ENCODE assay signal across 15 cellular contexts in the genomic region with DNA sequence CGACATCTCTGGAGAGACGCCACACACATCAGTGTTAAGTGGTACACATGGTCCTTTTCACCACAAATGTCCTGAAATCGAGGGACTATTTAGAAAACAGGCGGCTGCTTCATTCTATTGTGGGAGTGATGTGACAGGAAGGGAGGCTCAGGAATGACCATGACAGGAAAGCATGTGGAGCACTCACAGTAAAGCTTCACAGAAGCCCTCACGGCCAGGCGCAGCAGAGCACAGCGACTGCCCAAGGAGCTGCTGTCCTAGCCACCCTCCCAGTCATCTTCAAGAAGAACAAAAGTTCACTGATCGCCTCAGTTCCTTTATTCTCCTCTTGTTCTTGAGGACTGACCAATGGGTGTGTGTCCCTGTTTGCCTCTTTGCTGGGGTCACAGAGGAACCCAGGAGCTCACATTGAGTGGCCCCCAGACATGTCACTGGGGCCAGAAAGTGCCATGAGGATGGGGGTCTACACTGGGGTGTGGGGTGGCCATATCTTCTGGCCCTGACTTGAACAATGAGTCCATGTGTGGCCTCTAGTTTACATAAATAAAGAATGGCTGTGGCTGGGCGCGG.
DNase-seq lines count a peak whose midpoint lies in the region; ATAC-seq, FAIRE-seq and TF ChIP-seq lines count a peak whose summit lies in the region.
"Had no signal": no experiment of that assay in that cellular context is flagged by ENCODE, and none has a peak within 500 bp of the region (broad histone marks: within the 10 kb centered on the region; RNA-seq: fewer than 3 reads in every experiment).

No MANE protein-coding gene starts in this region.

- H3K4me1 ChIP-seq in astrocyte (ENCODE audit: insufficient read depth, low read length) (peaks cover 49% of the 10 kb centered on the region), lower lobe of right lung (peaks cover 78% of the 10 kb centered on the region), upper lobe of left lung (peaks cover 56 to 68% (median 67%) of the 10 kb centered on the region in 4 donors)

- H3K4me3 ChIP-seq in astrocyte (ENCODE audit: insufficient read depth, low read depth, low read length): no peak overlapping the region
- no peak overlapping the region for H3K4me3 ChIP-seq in lower lobe of right lung
- H3K4me3 ChIP-seq in upper lobe of left lung: no peak overlapping the region
- H3K4me3 ChIP-seq: SK-N-MC had no signal

- intact Hi-C loops in lower lobe of right lung (cut with DNase I): no loop called here

- no peak for ATAC-seq in activated naive CD4-positive, alpha-beta T cell treated with anti-CD3 and anti-CD28 coated beads, Interleukin-2, amount 50 U/mL, for 72 hours
- ATAC-seq in lower lobe of right lung (no peak), upper lobe of left lung (ENCODE audit: low FRiP score in 2 of 2) (no peak), HG02588 (IDR thresholded peaks at IDR 0.05; ENCODE audit: unreplicated experiment) (no peak)
- ATAC-seq: HCT116 had no signal

- no peak for TF ChIP-seq CTCF in astrocyte (IDR thresholded peaks at IDR 0.05; ENCODE audit: insufficient read depth, low read depth, low read length)
- no peak for TF ChIP-seq CTCF in lower lobe of right lung (IDR thresholded peaks at IDR 0.05)
- no peak for TF ChIP-seq CTCF in upper lobe of left lung (IDR thresholded peaks at IDR 0.05)

- peak overlapping the region; percentile 74 to 81 for H3K27ac Mint-ChIP-seq in activated naive CD4-positive, alpha-beta T cell treated with anti-CD3 and anti-CD28 coated beads, Interleukin-2, amount 50 U/mL, for 72 hours
- peak overlapping the region; percentile 66 for H3K27ac Mint-ChIP-seq in astrocyte (ENCODE audit: unreplicated experiment)

- peaks cover 87% of the 10 kb centered on the region for H3K4me1 Mint-ChIP-seq in astrocyte (ENCODE audit: low read depth, unreplicated experiment)

- H3K27ac ChIP-seq in astrocyte (ENCODE audit: low read depth, low read length) (peak overlapping the region; percentile 43), lower lobe of right lung (peak overlapping the region; percentile 59), upper lobe of left lung (peak overlapping the region; percentile 44 to 77 (median 70))
- H3K27ac ChIP-seq: SK-N-MC had no signal

- H3K4me3 Mint-ChIP-seq in astrocyte (ENCODE audit: unreplicated experiment): no peak overlapping the region
- H3K4me3 Mint-ChIP-seq: activated B cell treated with CpG ODN at 0.5 μM for 24 hours had no signal

- no peak for TF ChIP-seq POLR2A in upper lobe of left lung (IDR thresholded peaks at IDR 0.05)

- H3K36me3 ChIP-seq in astrocyte (ENCODE audit: insufficient read depth, low read length): no peaks in the 10 kb centered on the region
- no peaks in the 10 kb centered on the region for H3K36me3 ChIP-seq in lower lobe of right lung
- no peaks in the 10 kb centered on the region for H3K36me3 ChIP-seq in upper lobe of left lung

- H4K20me1 ChIP-seq in astrocyte (ENCODE audit: insufficient read depth, low read length): peaks cover 59% of the 10 kb centered on the region

- peak overlapping the region; percentile 17 for H3K4me2 ChIP-seq in astrocyte (ENCODE audit: low read length)

- H3K9me3 ChIP-seq in astrocyte (ENCODE audit: insufficient read depth, low read depth, low read length): no peaks in the 10 kb centered on the region
- no peaks in the 10 kb centered on the region for H3K9me3 ChIP-seq in lower lobe of right lung
- H3K9me3 ChIP-seq in upper lobe of left lung: no peaks in the 10 kb centered on the region

- TF ChIP-seq EP300 in upper lobe of left lung (IDR thresholded peaks at IDR 0.05): no peak

- peaks cover 89% of the 10 kb centered on the region for H3K79me2 ChIP-seq in astrocyte (ENCODE audit: insufficient read depth, low read length)

- peak overlapping the region; percentile 6 for H3K9ac ChIP-seq in astrocyte (ENCODE audit: low read length)

- WGBS in upper lobe of left lung, 2 donors: 67 to 78% methylated on average over 9 to 10 of the region's 10 CpGs

- no peak overlapping the region for H2AFZ ChIP-seq in astrocyte (ENCODE audit: low read depth, low read length)

- FAIRE-seq in astrocyte (lab: Jason Lieb, UNC) (no peak), urothelium cell line (lab: Jason Lieb, UNC) (no peak)
- FAIRE-seq: kidney had no signal

- H3K9me3 Mint-ChIP-seq in activated naive CD4-positive, alpha-beta T cell treated with anti-CD3 and anti-CD28 coated beads, Interleukin-2, amount 50 U/mL, for 72 hours: no peaks in the 10 kb centered on the region
- H3K9me3 Mint-ChIP-seq in astrocyte (ENCODE audit: unreplicated experiment): no peaks in the 10 kb centered on the region
- H3K9me3 Mint-ChIP-seq: activated B cell treated with CpG ODN at 0.5 μM for 24 hours had no signal

- H3K27me3 ChIP-seq in astrocyte (ENCODE audit: insufficient read depth, low read length) (no peaks in the 10 kb centered on the region), lower lobe of right lung (ENCODE audit: low read depth) (no peaks in the 10 kb centered on the region), upper lobe of left lung (no peaks in the 10 kb centered on the region)

- H3K36me3 Mint-ChIP-seq in activated naive CD4-positive, alpha-beta T cell treated with anti-CD3 and anti-CD28 coated beads, Interleukin-2, amount 50 U/mL, for 72 hours: peaks cover 0 to 14% of the 10 kb centered on the region in 2 donors
- peaks cover 16% of the 10 kb centered on the region for H3K36me3 Mint-ChIP-seq in astrocyte (ENCODE audit: low read depth, unreplicated experiment)

- no peaks in the 10 kb centered on the region for H3K27me3 Mint-ChIP-seq in astrocyte (ENCODE audit: low read depth, unreplicated experiment)
- H3K27me3 Mint-ChIP-seq: activated B cell treated with CpG ODN at 0.5 μM for 24 hours had no signal

- DNase-seq in activated naive CD4-positive, alpha-beta T cell treated with anti-CD3 and anti-CD28 coated beads, Interleukin-2, amount 50 U/mL, for 72 hours (ENCODE audit: low spot score in 2 of 2): no peak
- no peak for DNase-seq in activated naive CD4-positive, alpha-beta T cell treated with Interleukin-2 at 50 U/mL for 16 hours
- no peak for DNase-seq in astrocyte (ENCODE audit: low read depth)
- no peak for DNase-seq in lower lobe of right lung
- DNase-seq in upper lobe of left lung: no peak
- no peak for DNase-seq in urothelium cell line (ENCODE audit: low spot score)
- DNase-seq in NCI-H226: no peak
- DNase-seq: activated B cell treated with CpG ODN at 0.5 μM for 24 hours; foreskin melanocyte; kidney; NCI-H526 treated with DMSO at 0.1 percent for 48 hours; stimulated activated CD8-positive, alpha-beta memory T cell treated with anti-CD3 and anti-CD28 coated beads, Interleukin-4, amount 100 ng/mL, for 48 hours had no signal
